18 cellular contexts compared by ENCODE assay signal in the genomic region with DNA sequence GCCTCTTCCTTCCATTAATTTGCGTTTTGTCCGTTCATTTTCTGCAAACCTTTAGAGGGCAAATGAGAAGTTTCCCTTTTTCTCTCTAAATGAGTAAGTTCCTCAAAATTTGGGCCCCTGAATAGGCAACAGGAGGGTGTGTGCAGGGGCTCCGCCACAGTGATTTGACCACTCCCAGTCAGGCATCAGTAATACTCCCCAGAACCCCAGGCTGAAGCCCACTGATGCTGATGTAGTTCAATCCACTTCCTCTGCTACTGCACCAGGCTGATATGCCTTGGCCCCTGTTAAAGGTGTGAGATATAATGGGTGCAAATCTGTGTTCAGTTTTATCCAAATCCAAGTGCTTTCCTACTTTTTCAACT.
DNase-seq lines count a peak whose midpoint lies in the region; ATAC-seq, FAIRE-seq and TF ChIP-seq lines count a peak whose summit lies in the region.
"Had no signal": no experiment of that assay in that cellular context is flagged by ENCODE, and none has a peak within 500 bp of the region (broad histone marks: within the 10 kb centered on the region; RNA-seq: fewer than 3 reads in every experiment).

No MANE protein-coding gene starts in this region.

- H3K4me3 Mint-ChIP-seq in immature natural killer cell: peak overlapping the region; percentile 48 to 78 (median 61)
- H3K4me3 Mint-ChIP-seq: HFFc6; T-helper 1 cell treated with Interleukin-12 subunit alpha and Interleukin-12 subunit beta and Interleukin-4 antibody, amounts not matched to agents 30 μg/mL and 1 μg/mL, for 36 hours had no signal

- ATAC-seq in GM19328 (IDR thresholded peaks at IDR 0.05; ENCODE audit: unreplicated experiment) (no peak), GM18511 (IDR thresholded peaks at IDR 0.05; ENCODE audit: unreplicated experiment) (no peak)

- no peak overlapping the region for H3K9ac ChIP-seq in Karpas-422 (ENCODE audit: low read length)

- H4K20me1 ChIP-seq in Karpas-422 (ENCODE audit: insufficient read depth, low read depth, low read length): no peaks in the 10 kb centered on the region
- no peaks in the 10 kb centered on the region for H4K20me1 ChIP-seq in osteoblast (ENCODE audit: insufficient read depth, low read length)

- H3K27me3 Mint-ChIP-seq in immature natural killer cell (ENCODE audit: low read depth in 3 of 3): peaks cover 0 to 19% (median 7%) of the 10 kb centered on the region in 3 donors

- no peak for TF ChIP-seq CTCF in GM13976 (IDR thresholded peaks at IDR 0.05; ENCODE audit: borderline replicate concordance, control extremely low read depth, extremely low read depth, insufficient read depth, missing control alignments)
- TF ChIP-seq CTCF in osteoblast (IDR thresholded peaks at IDR 0.05; ENCODE audit: extremely low read depth, low read depth, low read length): no peak

- no peaks in the 10 kb centered on the region for H3K36me3 ChIP-seq in Karpas-422 (ENCODE audit: insufficient read depth, low read length)
- no peaks in the 10 kb centered on the region for H3K36me3 ChIP-seq in osteoblast (ENCODE audit: insufficient read depth, low read length)
- H3K36me3 ChIP-seq: SJSA1 had no signal

- H2AFZ ChIP-seq in Karpas-422 (ENCODE audit: low read length): no peak overlapping the region
- no peak overlapping the region for H2AFZ ChIP-seq in osteoblast (ENCODE audit: low read length)

- peaks cover 11% of the 10 kb centered on the region; the same call in 1 of the 2 replicates for H3K9me3 ChIP-seq in Karpas-422 (ENCODE audit: low read length)
- H3K9me3 ChIP-seq in osteoblast (ENCODE audit: low read depth, low read length): peaks cover 25% of the 10 kb centered on the region
- H3K9me3 ChIP-seq: SJSA1 had no signal

- H3K9me2 ChIP-seq in Karpas-422 (replicated peaks; ENCODE audit: insufficient read depth, low read length): no peaks in the 10 kb centered on the region

- peaks cover 8 to 32% (median 13%) of the 10 kb centered on the region in 6 donors for H3K9me3 Mint-ChIP-seq in immature natural killer cell

- H3K4me3 ChIP-seq in Karpas-422 (ENCODE audit: low read length) (no peak overlapping the region), osteoblast (ENCODE audit: insufficient read depth, low read length) (no peak overlapping the region)
- H3K4me3 ChIP-seq: SJSA1 had no signal

- H3K27ac ChIP-seq in Karpas-422 (ENCODE audit: low read length) (no peak overlapping the region), osteoblast (ENCODE audit: low read depth, low read length) (no peak overlapping the region)
- H3K27ac ChIP-seq: RWPE1, SJSA1 had no signal

- DNase-seq in GM13976 (ENCODE audit: low spot score): peak; percentile 2
- peak; percentile 66 for DNase-seq in Karpas-422
- DNase-seq in immature natural killer cell: no peak
- no peak for DNase-seq in RCC 7860 (ENCODE audit: low spot score)
- DNase-seq in osteoblast (ENCODE audit: insufficient read length, low spot score, missing footprints): no peak
- DNase-seq: ACHN, DMS79 treated with DMSO at 0.1 percent for 48 hours, HFFc6, NCI-H1105 treated with DMSO at 0.1 percent for 48 hours, NCI-H1694, NCI-H2081 treated with DMSO at 0.1 percent for 48 hours, NCI-H524 had no signal

- H3K4me1 Mint-ChIP-seq in immature natural killer cell: peaks cover 39 to 56% of the 10 kb centered on the region in 2 donors

- H3K4me1 ChIP-seq in Karpas-422 (ENCODE audit: low read length): peaks cover 46% of the 10 kb centered on the region
- no peaks in the 10 kb centered on the region for H3K4me1 ChIP-seq in osteoblast (ENCODE audit: insufficient read depth, low read length)
- H3K4me1 ChIP-seq: SJSA1 had no signal

- H3K27me3 ChIP-seq in Karpas-422 (ENCODE audit: low read length) (no peaks in the 10 kb centered on the region), osteoblast (ENCODE audit: insufficient read depth, low read length) (no peaks in the 10 kb centered on the region)
- H3K27me3 ChIP-seq: SJSA1 had no signal

- H3K27ac Mint-ChIP-seq in immature natural killer cell: no peak overlapping the region
- H3K27ac Mint-ChIP-seq: HFFc6; T-helper 1 cell treated with Interleukin-12 subunit alpha and Interleukin-12 subunit beta and Interleukin-4 antibody, amounts not matched to agents 30 μg/mL and 1 μg/mL, for 36 hours had no signal

- peaks cover 19 to 29% (median 23%) of the 10 kb centered on the region in 3 donors for H3K36me3 Mint-ChIP-seq in immature natural killer cell

- no peak overlapping the region for H3K4me2 ChIP-seq in Karpas-422 (ENCODE audit: low read depth, low read length, poor library complexity, severe bottlenecking)
- H3K4me2 ChIP-seq in osteoblast (ENCODE audit: insufficient read depth, low read length): no peak overlapping the region

- H3K79me2 ChIP-seq in Karpas-422 (ENCODE audit: low read length): no peaks in the 10 kb centered on the region
- no peaks in the 10 kb centered on the region for H3K79me2 ChIP-seq in osteoblast (ENCODE audit: insufficient read depth, low read length)

- in situ Hi-C loops in GM13976 (cut with MboI; ENCODE audit: low sequenced_read_pairs, unreplicated experiment): loop anchor here (10.0 kb wide), 1 partner anchor 937 kb away; no protein-coding TSS in a partner anchor

- FAIRE-seq in RCC 7860 (lab: Jason Lieb, UNC): no peak
- FAIRE-seq: H54 had no signal

Comparison
In these comparisons a context has a peak if more than half of its experiments do, and no peak if none do; other contexts are left out.
1. DNase-seq: peak in GM13976 (single experiment) and Karpas-422 (single experiment); none in immature natural killer cell (0 of 3), RCC 7860 (single experiment) and osteoblast (single experiment).